ENCODE assay signal across 18 cellular contexts in genomic region chr22:19565921-19566598, GRCh38. TPM values are rescaled to one million over a fixed set of nuclear protein-coding genes. Genes with fewer than 3 reads are reported as not detected.
A peak's percentile ranks its signal among the peaks of the same experiment; 100 is the strongest.
DNase-seq lines count a peak whose midpoint lies in the region; ATAC-seq and TF ChIP-seq lines count a peak whose summit lies in the region.
"Had no signal": no experiment of that assay in that cellular context is flagged by ENCODE, and none has a peak within 500 bp of the region (broad histone marks: within the 10 kb centered on the region; RNA-seq: fewer than 3 reads in every experiment).

No MANE protein-coding gene starts in this region.

- H2AFZ ChIP-seq in PC-3 (ENCODE audit: low read length) = no peak overlapping the region

- DNase-seq in ELR (ENCODE audit: low read depth) (peak; percentile 25), PC-3 (peak; percentile 56), epithelial cell of esophagus (ENCODE audit: low read depth) (peak; percentile 50), posterior vena cava (ENCODE audit: low spot score) (peak; percentile 69), NCI-H1436 treated with DMSO at 0.1 percent for 48 hours (lab: John Stamatoyannopoulos, UW) (no peak)
- DNase-seq in activated CD4-positive, alpha-beta T cell treated with anti-CD3 and anti-CD28 coated beads, Interleukin-2, amount 50 U/mL, for 4 hours = no peak
- DNase-seq: head of caudate nucleus, NCI-H2081 treated with DMSO at 0.1 percent for 48 hours, NCI-H526 treated with DMSO at 0.1 percent for 48 hours, pancreas, WERI-Rb-1 had no signal

- no peaks in the 10 kb centered on the region for H3K79me2 ChIP-seq in PC-3 (ENCODE audit: low read length)

- no peaks in the 10 kb centered on the region for H3K9me2 ChIP-seq in PC-3 (replicated peaks; ENCODE audit: low read length)

- H3K9ac ChIP-seq in PC-3 (ENCODE audit: low read length) = no peak overlapping the region; the same call in 1 of the 2 replicates

- no peak overlapping the region for H3K4me3 ChIP-seq in PC-3 (ENCODE audit: low read length)
- no peak overlapping the region for H3K4me3 ChIP-seq in epithelial cell of esophagus (ENCODE audit: low read length)
- H3K4me3 ChIP-seq: pancreas, smooth muscle cell, tibial nerve had no signal

- no peaks in the 10 kb centered on the region for H3K36me3 ChIP-seq in PC-3 (ENCODE audit: low read depth, low read length)
- H3K36me3 ChIP-seq: pancreas, tibial nerve, WERI-Rb-1 had no signal

- H3K4me2 ChIP-seq in PC-3 (ENCODE audit: low read length) = peak overlapping the region; percentile 34; the same call in 1 of the 2 replicates
- H3K4me2 ChIP-seq: smooth muscle cell had no signal

- H3K27ac ChIP-seq in PC-3 (ENCODE audit: low read length) = peak overlapping the region; percentile 64
- H3K27ac ChIP-seq: epithelial cell of prostate, pancreas, WERI-Rb-1 had no signal

- H3K9me3 ChIP-seq in PC-3 (ENCODE audit: low read length) = no peaks in the 10 kb centered on the region
- H3K9me3 ChIP-seq: pancreas had no signal

- no peak for TF ChIP-seq CTCF in PC-3 (conservative IDR thresholded peaks at IDR 0.05; ENCODE audit: low read depth, low read length)
- TF ChIP-seq CTCF in epithelial cell of esophagus (IDR thresholded peaks at IDR 0.05; ENCODE audit: insufficient read depth, low read depth, low read length, missing control alignments) = no peak

- POLR2A ChIA-PET in PC-3 (lab: Charles Lee; ENCODE audit: unreplicated experiment) = interaction anchor here (0.6 kb wide), 1 partner anchor 16 kb away, joined by 3 read pairs; no protein-coding TSS in a partner anchor

- peaks cover 9% of the 10 kb centered on the region for H3F3A ChIP-seq in PC-3 (ENCODE audit: low read length, unreplicated experiment)

- ATAC-seq in PC-3 (peak; percentile 66), GM18909 (IDR thresholded peaks at IDR 0.05; ENCODE audit: poor library complexity, unreplicated experiment) (no peak), HG03095 (IDR thresholded peaks at IDR 0.05; ENCODE audit: unreplicated experiment) (no peak)
- ATAC-seq: HCT116, pancreas had no signal

- peaks cover 38% of the 10 kb centered on the region for H3K4me1 ChIP-seq in PC-3 (ENCODE audit: insufficient read depth, low read length)
- H3K4me1 ChIP-seq: pancreas, tibial nerve had no signal

- no peaks in the 10 kb centered on the region for H3K27me3 ChIP-seq in PC-3 (ENCODE audit: low read length)
- H3K27me3 ChIP-seq: pancreas, tibial nerve had no signal

- BruUV-seq in PC-3 (replicated peaks; lab: Mats Ljungman, UMichigan) = no TSS peak

- H4K20me1 ChIP-seq in PC-3 (ENCODE audit: low read length) = no peaks in the 10 kb centered on the region

- intact Hi-C loops in PC-3 (cut with micrococcal nuclease) = loop anchor here (10.0 kb wide), 1 partner anchor 59 kb away; no protein-coding TSS in a partner anchor
- intact Hi-C loops in posterior vena cava (cut with DNase I) = no loop called here

- CTCF ChIA-PET in PC-3 (lab: Charles Lee) = no interaction called here

RNA-seq across cellular contexts. Expression of gene CLDN5, which starts 41.9 kb away (rescaled TPM):
- 0.47 TPM in 1 of 2 replicates, not detected in the other for total RNA-seq in PC-3 (2014; rRNA removed)
- total RNA-seq in posterior vena cava = 10 to 100 TPM; 36.4 to 70.1 TPM
- total RNA-seq: B cell, smooth muscle cell had no signal

Comparison
In these comparisons a context has a peak if more than half of its experiments do, and no peak if none do; other contexts are left out.
1. DNase-seq: peak in ELR (single experiment), PC-3 (single experiment), epithelial cell of esophagus (single experiment) and posterior vena cava (single experiment); none in NCI-H1436 treated with DMSO at 0.1 percent for 48 hours (single experiment) and activated CD4-positive, alpha-beta T cell treated with anti-CD3 and anti-CD28 coated beads, Interleukin-2, amount 50 U/mL, for 4 hours (0 of 2).
2. RNA of gene CLDN5, which starts 41.9 kb away (total RNA-seq): 36.4 to 70.1 TPM in posterior vena cava; 0.47 TPM in PC-3; every median in the first group is over 10 times any median in the second.